25 cellular contexts compared by ENCODE assay signal in the genomic region with DNA sequence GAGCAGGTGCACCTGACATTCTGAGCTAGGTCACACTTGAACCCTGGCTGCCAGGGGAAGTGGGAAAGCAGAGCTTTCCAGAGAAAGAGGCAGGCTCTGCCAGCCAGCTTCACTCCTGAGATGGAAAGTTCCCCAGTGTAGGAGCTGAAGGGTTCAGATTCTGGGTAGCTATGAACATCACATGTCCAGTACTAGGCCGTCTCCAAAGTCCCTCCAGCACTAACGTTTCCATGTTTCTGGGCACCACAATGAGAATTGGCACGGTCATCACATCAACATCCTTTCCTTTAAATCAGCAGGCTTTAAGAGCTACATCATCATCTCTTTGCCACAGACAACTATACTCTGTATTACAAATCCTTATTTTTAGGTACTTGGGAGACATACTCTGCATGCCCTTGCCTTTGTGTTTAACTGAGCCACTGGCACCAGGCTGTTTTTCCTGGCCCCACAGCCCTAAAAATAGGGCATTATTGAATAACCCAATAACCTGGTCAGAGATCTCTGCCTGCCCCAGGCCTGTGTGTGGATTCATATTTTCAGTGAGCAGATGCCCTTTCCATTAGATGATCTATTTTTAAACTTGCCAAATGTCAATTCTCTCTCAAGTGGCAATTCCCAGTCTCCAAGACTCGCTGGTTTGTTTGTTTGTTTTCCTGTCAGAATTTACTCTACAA. TPM values are rescaled to one million over a fixed set of nuclear protein-coding genes. Genes with fewer than 3 reads are reported as not detected.
DNase-seq lines count a peak whose midpoint lies in the region; ATAC-seq and TF ChIP-seq lines count a peak whose summit lies in the region.
"Had no signal": no experiment of that assay in that cellular context is flagged by ENCODE, and none has a peak within 500 bp of the region (broad histone marks: within the 10 kb centered on the region; RNA-seq: fewer than 3 reads in every experiment).

No MANE protein-coding gene starts in this region.

- no peaks in the 10 kb centered on the region for H3F3A ChIP-seq in SK-N-SH (replicated peaks; ENCODE audit: insufficient read depth)

- peak; percentile 43 for DNase-seq in NCI-H2029 treated with DMSO at 0.1 percent for 48 hours (lab: John Stamatoyannopoulos, UW)
- DNase-seq in NCI-H2029 (lab: John Stamatoyannopoulos, UW) = no peak
- peak; percentile 24 for DNase-seq in NCI-H1694 treated with DMSO at 0.1 percent for 48 hours (lab: John Stamatoyannopoulos, UW)
- peak in 1 of 2 donors; percentile 41 for DNase-seq in heart right ventricle
- no peak for DNase-seq in gastrocnemius medialis
- no peak for DNase-seq in SK-N-SH
- no peak for DNase-seq in MV-4-11 (lab: John Stamatoyannopoulos, UW)
- DNase-seq in NCI-H187 treated with DMSO at 0.1 percent for 48 hours (lab: John Stamatoyannopoulos, UW) = no peak
- DNase-seq: 8988T; activated CD4-positive, alpha-beta T cell treated with anti-CD3 and anti-CD28 coated beads, Interleukin-2, amount 50 U/mL, for 4 hours; activated naive CD8-positive, alpha-beta T cell treated with anti-CD3 and anti-CD28 coated beads, Interleukin-2, amount 50 U/mL, for 24 hours; activated T-cell treated with anti-CD3 and anti-CD28 coated beads, Interleukin-2, amount 50 U/mL, for 72 hours; Caco-2; central memory CD4-positive, alpha-beta T cell; DMS79; esophagus squamous epithelium; foreskin melanocyte; NCI-H1092 treated with DMSO at 0.1 percent for 48 hours; NCI-H510A treated with DMSO at 0.1 percent for 48 hours; ovary; stimulated activated naive CD4-positive, alpha-beta T cell treated with Interleukin-2 at 50 U/mL for 16 hours had no signal

- POLR2A ChIA-PET in SK-N-SH (lab: Yijun Ruan, JAX) = no interaction called here

- H3K9me2 ChIP-seq in SK-N-SH = no peaks in the 10 kb centered on the region

- H3K79me2 ChIP-seq in SK-N-SH (ENCODE audit: insufficient read depth) = no peaks in the 10 kb centered on the region; the same call in 1 of the 2 replicates
- H3K79me2 ChIP-seq: hepatocyte had no signal

- H3K4me3 ChIP-seq in heart right ventricle (no peak overlapping the region), gastrocnemius medialis (no peak overlapping the region), SK-N-SH (ENCODE audit: low read depth in 2 of 2, low read length in 1 of 2) (no peak overlapping the region)
- H3K4me3 ChIP-seq: esophagus squamous epithelium, GM23338, hepatocyte, ovary, smooth muscle cell had no signal

- TF ChIP-seq POLR2A in gastrocnemius medialis (IDR thresholded peaks at IDR 0.05) = no peak

- intact Hi-C loops in heart right ventricle (cut with DNase I) = no loop called here
- intact Hi-C loops in gastrocnemius medialis (cut with DNase I; ENCODE audit: low total_unique reads) = no loop called here

- H3K4me1 ChIP-seq in heart right ventricle (peaks cover 0 to 21% (median 7%) of the 10 kb centered on the region in 9 donors), gastrocnemius medialis (peaks cover 16 to 39% of the 10 kb centered on the region in 2 donors), SK-N-SH (ENCODE audit: control insufficient read depth in 1 of 2, insufficient read depth in 2 of 2, low read depth in 1 of 2, low read length in 1 of 2) (no peaks in the 10 kb centered on the region; a peak in 1 of 4 replicates)
- H3K4me1 ChIP-seq: esophagus squamous epithelium had no signal

- peak overlapping the region; percentile 61 to 87 (median 80) for H3K27ac ChIP-seq in heart right ventricle
- H3K27ac ChIP-seq in gastrocnemius medialis = peak overlapping the region; percentile 62 to 78 (median 74)
- H3K27ac ChIP-seq in SK-N-SH (ENCODE audit: low read depth in 2 of 2, low read length in 1 of 2) = no peak overlapping the region
- H3K27ac ChIP-seq: esophagus squamous epithelium, hepatocyte, ovary had no signal

- H3K27me3 ChIP-seq in heart right ventricle = no peaks in the 10 kb centered on the region
- no peaks in the 10 kb centered on the region for H3K27me3 ChIP-seq in gastrocnemius medialis
- no peaks in the 10 kb centered on the region for H3K27me3 ChIP-seq in SK-N-SH (ENCODE audit: insufficient read depth)
- H3K27me3 ChIP-seq: esophagus squamous epithelium, hepatocyte, ovary had no signal

- TF ChIP-seq RAD21 in SK-N-SH (IDR thresholded peaks at IDR 0.05; ENCODE audit: low read length) = no peak

- no peak overlapping the region for H3K9ac ChIP-seq in SK-N-SH

- in situ Hi-C loops in gastrocnemius medialis (cut with MboI; ENCODE audit: low sequenced_read_pairs in 4 of 4) = no loop called here

- TF ChIP-seq EP300 in SK-N-SH (IDR thresholded peaks at IDR 0.05; ENCODE audit: borderline replicate concordance in 1 of 2, low read depth in 1 of 2, low read length in 1 of 2) = no peak

- ATAC-seq in heart right ventricle = peak; percentile 56 to 97 (median 86)
- peak; percentile 44 to 50 for ATAC-seq in gastrocnemius medialis
- ATAC-seq: activated CD4-positive, CD25-positive, alpha-beta regulatory T cell treated with anti-CD3 and anti-CD28 coated beads, Interleukin-2, amount 50 U/mL, for 24 hours; activated naive CD8-positive, alpha-beta T cell treated with anti-CD3 and anti-CD28 coated beads, Interleukin-2, amount 50 U/mL, for 24 hours; activated T-cell treated with anti-CD3 and anti-CD28 coated beads, Interleukin-2, amount 50 U/mL, for 72 hours; GM23338 had no signal

- H3K36me3 ChIP-seq in heart right ventricle (no peaks in the 10 kb centered on the region), gastrocnemius medialis (no peaks in the 10 kb centered on the region), SK-N-SH (replicated peaks in 1 of 2; ENCODE audit: control insufficient read depth in 1 of 2, insufficient read depth in 2 of 2, low read length in 1 of 2) (no peaks in the 10 kb centered on the region)
- H3K36me3 ChIP-seq: esophagus squamous epithelium, ovary had no signal

- no peak overlapping the region for H3K4me2 ChIP-seq in SK-N-SH
- H3K4me2 ChIP-seq: GM23338, hepatocyte, smooth muscle cell had no signal

- WGBS in heart right ventricle, 2 donors = 40 to 53% methylated on average over 4 of the region's 4 CpGs
- WGBS in SK-N-SH (ENCODE audit: low lambda C conversion rate) = 81% methylated on average over 4 of the region's 4 CpGs

- no peaks in the 10 kb centered on the region for H4K20me1 ChIP-seq in SK-N-SH (ENCODE audit: insufficient read depth)

- no peaks in the 10 kb centered on the region for H3K9me3 ChIP-seq in heart right ventricle
- H3K9me3 ChIP-seq in gastrocnemius medialis = no peaks in the 10 kb centered on the region
- H3K9me3 ChIP-seq in SK-N-SH = no peaks in the 10 kb centered on the region
- H3K9me3 ChIP-seq: Caco-2, esophagus squamous epithelium, ovary had no signal

- TF ChIP-seq CTCF in heart right ventricle (IDR thresholded peaks at IDR 0.05) = no peak
- TF ChIP-seq CTCF in gastrocnemius medialis (IDR thresholded peaks at IDR 0.05 in 4 of 5, conservative IDR thresholded peaks at IDR 0.05 in 1 of 5) = no peak
- no peak for TF ChIP-seq CTCF in SK-N-SH (IDR thresholded peaks at IDR 0.05)

- no peak overlapping the region for H2AFZ ChIP-seq in SK-N-SH (ENCODE audit: low read depth)
- H2AFZ ChIP-seq: GM23338, hepatocyte had no signal

- CTCF ChIA-PET in SK-N-SH (lab: Yijun Ruan, JAX) = interaction anchor here (1.2 to 1.4 kb wide), 2 partner anchors 14 to 125 kb away, joined by 3 to 5 read pairs; no protein-coding TSS in a partner anchor

TF ChIP-seq in SK-N-SH, 30 proteins besides CTCF, POLR2A, EP300 and RAD21 (continues in another document):
- TF ChIP-seq EZH2phosphoT487 (IDR thresholded peaks at IDR 0.05; ENCODE audit: borderline replicate concordance, low read depth) = no peak
- TF ChIP-seq NRF1 (IDR thresholded peaks at IDR 0.05; ENCODE audit: low read depth, low read length) = no peak
- TF ChIP-seq, protein P1, sequence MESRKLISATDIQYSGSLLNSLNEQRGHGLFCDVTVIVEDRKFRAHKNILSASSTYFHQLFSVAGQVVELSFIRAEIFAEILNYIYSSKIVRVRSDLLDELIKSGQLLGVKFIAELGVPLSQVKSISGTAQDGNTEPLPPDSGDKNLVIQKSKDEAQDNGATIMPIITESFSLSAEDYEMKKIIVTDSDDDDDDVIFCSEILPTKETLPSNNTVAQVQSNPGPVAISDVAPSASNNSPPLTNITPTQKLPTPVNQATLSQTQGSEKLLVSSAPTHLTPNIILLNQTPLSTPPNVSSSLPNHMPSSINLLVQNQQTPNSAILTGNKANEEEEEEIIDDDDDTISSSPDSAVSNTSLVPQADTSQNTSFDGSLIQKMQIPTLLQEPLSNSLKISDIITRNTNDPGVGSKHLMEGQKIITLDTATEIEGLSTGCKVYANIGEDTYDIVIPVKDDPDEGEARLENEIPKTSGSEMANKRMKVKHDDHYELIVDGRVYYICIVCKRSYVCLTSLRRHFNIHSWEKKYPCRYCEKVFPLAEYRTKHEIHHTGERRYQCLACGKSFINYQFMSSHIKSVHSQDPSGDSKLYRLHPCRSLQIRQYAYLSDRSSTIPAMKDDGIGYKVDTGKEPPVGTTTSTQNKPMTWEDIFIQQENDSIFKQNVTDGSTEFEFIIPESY (IDR thresholded peaks at IDR 0.05; ENCODE audit: borderline replicate concordance, low read depth) = no peak
- no peak for TF ChIP-seq SMC3 (IDR thresholded peaks at IDR 0.05; ENCODE audit: low read depth, low read length)
- no peak for TF ChIP-seq RXRA (IDR thresholded peaks at IDR 0.05; ENCODE audit: borderline replicate concordance, low read depth)
- TF ChIP-seq MEF2A (IDR thresholded peaks at IDR 0.05; ENCODE audit: borderline replicate concordance, low read depth) = no peak
- TF ChIP-seq, protein P2, sequence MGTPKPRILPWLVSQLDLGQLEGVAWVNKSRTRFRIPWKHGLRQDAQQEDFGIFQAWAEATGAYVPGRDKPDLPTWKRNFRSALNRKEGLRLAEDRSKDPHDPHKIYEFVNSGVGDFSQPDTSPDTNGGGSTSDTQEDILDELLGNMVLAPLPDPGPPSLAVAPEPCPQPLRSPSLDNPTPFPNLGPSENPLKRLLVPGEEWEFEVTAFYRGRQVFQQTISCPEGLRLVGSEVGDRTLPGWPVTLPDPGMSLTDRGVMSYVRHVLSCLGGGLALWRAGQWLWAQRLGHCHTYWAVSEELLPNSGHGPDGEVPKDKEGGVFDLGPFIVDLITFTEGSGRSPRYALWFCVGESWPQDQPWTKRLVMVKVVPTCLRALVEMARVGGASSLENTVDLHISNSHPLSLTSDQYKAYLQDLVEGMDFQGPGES (IDR thresholded peaks at IDR 0.05; ENCODE audit: low read depth, low read length) = no peak
- TF ChIP-seq NFIC (IDR thresholded peaks at IDR 0.05; ENCODE audit: borderline replicate concordance) = no peak
- TF ChIP-seq FOXM1 (IDR thresholded peaks at IDR 0.05; ENCODE audit: low read depth) = no peak

RNA-seq across cellular contexts. Expression of a gene that starts 35.4 kb away (rescaled TPM):
- total RNA-seq in heart right ventricle (10 to 100 TPM; 31.4 to 49.7 (median 42.5) TPM), gastrocnemius medialis (100 to 1,000 TPM in 1 of 4 donors, 10 to 100 TPM in 3; 77.3 to 102 (median 90.8) TPM)
- polyA plus RNA-seq in heart right ventricle (10 to 100 TPM in 1 of 2 donors, 1 to 10 TPM in 1; 7.1 to 13.4 TPM), SK-N-SH (2012; rRNA removed) (8.1 and 8.7 TPM in 2 replicates)
- polyA plus RNA-seq in SK-N-SH (2012; cell fraction: cytosol; rRNA removed) = 5.6 and 6.2 TPM in 2 replicates
- 20.9 and 31.1 TPM in 2 replicates for polyA plus RNA-seq in SK-N-SH (2012; cell fraction: nucleus; rRNA removed)

Comparison
In these comparisons a context has a peak if more than half of its experiments do, and no peak if none do; other contexts are left out.
1. DNase-seq: peak in NCI-H2029 treated with DMSO at 0.1 percent for 48 hours (single experiment) and NCI-H1694 treated with DMSO at 0.1 percent for 48 hours (single experiment); none in NCI-H2029 (single experiment), gastrocnemius medialis (0 of 2), SK-N-SH (single experiment), MV-4-11 (single experiment) and NCI-H187 treated with DMSO at 0.1 percent for 48 hours (single experiment).
2. H3K27ac ChIP-seq: peak in heart right ventricle (10 of 10) and gastrocnemius medialis (4 of 4); none in SK-N-SH (0 of 2).